1 cellular context compared by ENCODE assay signal in genomic region chr3:33277193-33277882, GRCh38.
TF ChIP-seq lines count a peak whose summit lies in the region.

Gene FBXL2 (plus strand): TSS chr3:33277442. CDS start chr3:33277513, 71 bp downstream.

TF ChIP-seq in H1, 55 proteins besides CTCF, POLR2A, EP300 and RAD21 (continued from another document):
- no peak for TF ChIP-seq CHD7 (IDR thresholded peaks at IDR 0.05; ENCODE audit: insufficient replicate concordance, low read length)
- peak; percentile 57; the same call in 1 of the 2 replicates for TF ChIP-seq PHF8 (conservative IDR thresholded peaks at IDR 0.05; ENCODE audit: low read depth, low read length)
- TF ChIP-seq MAX (IDR thresholded peaks at IDR 0.05), result peak; percentile 79
- peak; percentile 21 to 35; a peak in 1 of 4 replicates for TF ChIP-seq HDAC2 (IDR thresholded peaks at IDR 0.05; ENCODE audit: borderline replicate concordance in 1 of 2, low read depth in 2 of 2, low read length in 2 of 2)
- no peak for TF ChIP-seq CTBP2 (IDR thresholded peaks at IDR 0.05; ENCODE audit: borderline replicate concordance, insufficient read depth, insufficient read length, low read length)
- no peak for TF ChIP-seq SRF (IDR thresholded peaks at IDR 0.05; ENCODE audit: low read depth, low read length)
- peak; percentile 77 for TF ChIP-seq ATF3 (IDR thresholded peaks at IDR 0.05; ENCODE audit: insufficient read depth, low read depth, low read length)
- peak; percentile 35 for TF ChIP-seq ASH2L (IDR thresholded peaks at IDR 0.05; ENCODE audit: low read length)
- TF ChIP-seq RBBP5 (IDR thresholded peaks at IDR 0.05; ENCODE audit: borderline replicate concordance, low read depth, low read length), result 0 out of 2 replicates have a peak, but pooled peaks have one; percentile 50
- TF ChIP-seq TBP (IDR thresholded peaks at IDR 0.05; ENCODE audit: low read depth, low read length), result 0 out of 2 replicates have a peak, but pooled peaks have one; percentile 36
- no peak for TF ChIP-seq BACH1 (IDR thresholded peaks at IDR 0.05; ENCODE audit: low read length)
- TF ChIP-seq SP1 (IDR thresholded peaks at IDR 0.05; ENCODE audit: low read depth, low read length), result 0 out of 2 replicates have a peak, but pooled peaks have one; percentile 49
- TF ChIP-seq TEAD4 (IDR thresholded peaks at IDR 0.05; ENCODE audit: low read depth, low read length), result no peak
- TF ChIP-seq POLR2AphosphoS5 (IDR thresholded peaks at IDR 0.05; ENCODE audit: low read depth, low read length), result 0 out of 2 replicates have a peak, but pooled peaks have one; percentile 20
- TF ChIP-seq POU5F1 (IDR thresholded peaks at IDR 0.05; ENCODE audit: low read depth, low read length), result no peak
- TF ChIP-seq SAP30 (IDR thresholded peaks at IDR 0.05; ENCODE audit: insufficient read depth, insufficient replicate concordance, low read length), result no peak
- TF ChIP-seq USF2 (IDR thresholded peaks at IDR 0.05; ENCODE audit: low read length), result peak; percentile 96
- peak; percentile 49 for TF ChIP-seq KDM4A (IDR thresholded peaks at IDR 0.05; ENCODE audit: low read depth, low read length, severe bottlenecking)
- peak; percentile 55; the same call in 1 of the 2 replicates for TF ChIP-seq CREB1 (IDR thresholded peaks at IDR 0.05)
- TF ChIP-seq CHD2 (IDR thresholded peaks at IDR 0.05; ENCODE audit: low read length), result no peak
- TF ChIP-seq SIRT6 (IDR thresholded peaks at IDR 0.05; ENCODE audit: low read length), result no peak
- no peak for TF ChIP-seq SIX5 (IDR thresholded peaks at IDR 0.05; ENCODE audit: low read depth, low read length)
- TF ChIP-seq E2F6 (IDR thresholded peaks at IDR 0.05), result peak; percentile 36; the same call in 1 of the 2 replicates
- TF ChIP-seq YY1 (IDR thresholded peaks at IDR 0.05; ENCODE audit: low read depth, low read length), result peak; percentile 66; the same call in 1 of the 2 replicates
- TF ChIP-seq EGR1 (IDR thresholded peaks at IDR 0.05; ENCODE audit: borderline replicate concordance, low read depth, low read length), result 0 out of 2 replicates have a peak, but pooled peaks have one; percentile 9
